In genomic region chr20:63952210-63952535, GRCh38 we compare ENCODE assay signal across 19 cellular contexts. TPM values are rescaled to one million over a fixed set of nuclear protein-coding genes. Genes with fewer than 3 reads are reported as not detected.
DNase-seq lines count a peak whose midpoint lies in the region; ATAC-seq and TF ChIP-seq lines count a peak whose summit lies in the region.
"Had no signal": no experiment of that assay in that cellular context is flagged by ENCODE, and none has a peak within 500 bp of the region (broad histone marks: within the 10 kb centered on the region; RNA-seq: fewer than 3 reads in every experiment).

No MANE protein-coding gene starts in this region.

- H3K4ac ChIP-seq in mesendoderm (ENCODE audit: low read depth, low read length) = no peak overlapping the region

- TF ChIP-seq EP300 in ovary (IDR thresholded peaks at IDR 0.05) = no peak
- TF ChIP-seq EP300 in tibial nerve (IDR thresholded peaks at IDR 0.05) = no peak

- WGBS in esophagus, 2 donors = 54 to 56% methylated on average over 15 of the region's 15 CpGs
- 59 to 78% (median 75%) methylated on average over 8 to 15 of the region's 15 CpGs for WGBS in ovary, 3 donors
- WGBS in tibial nerve, 2 donors = 69 to 81% methylated on average over 9 to 13 of the region's 15 CpGs
- WGBS in mesendoderm (ENCODE audit: extremely low coverage, insufficient coverage, low lambda C conversion rate) = no CpG with 5 or more reads among the region's 15 CpGs

- no peak overlapping the region for H4K5ac ChIP-seq in mesendoderm (ENCODE audit: low read length)

- H3K9ac ChIP-seq in mesendoderm (ENCODE audit: low read length) = no peak overlapping the region

- H3K27me3 ChIP-seq in esophagus (ENCODE audit: control insufficient read depth in 1 of 2, insufficient read depth in 2 of 2, low read length in 2 of 2) = no peaks in the 10 kb centered on the region
- no peaks in the 10 kb centered on the region for H3K27me3 ChIP-seq in ovary
- H3K27me3 ChIP-seq in tibial nerve = no peaks in the 10 kb centered on the region
- no peaks in the 10 kb centered on the region for H3K27me3 ChIP-seq in mesendoderm (ENCODE audit: insufficient read depth, low read length, poor library complexity)
- H3K27me3 ChIP-seq: SJCRH30 had no signal

- no peak overlapping the region for H3K18ac ChIP-seq in mesendoderm (ENCODE audit: low read length)

- H3K23ac ChIP-seq in mesendoderm (ENCODE audit: low read length) = no peak overlapping the region

- peaks cover 24 to 64% of the 10 kb centered on the region in 2 donors for H3K4me1 ChIP-seq in esophagus (ENCODE audit: control insufficient read depth in 2 of 2, insufficient read depth in 2 of 2, low read length in 1 of 2)
- peaks cover 40% of the 10 kb centered on the region for H3K4me1 ChIP-seq in ovary (ENCODE audit: insufficient read depth)
- peaks cover 0 to 89% (median 78%) of the 10 kb centered on the region in 4 donors for H3K4me1 ChIP-seq in tibial nerve
- H3K4me1 ChIP-seq in mesendoderm (ENCODE audit: control insufficient read depth, low read depth, low read length) = peaks cover 4% of the 10 kb centered on the region

- TF ChIP-seq POLR2A in ovary (IDR thresholded peaks at IDR 0.05) = no peak
- no peak for TF ChIP-seq POLR2A in tibial nerve (IDR thresholded peaks at IDR 0.05)
- no peak for TF ChIP-seq POLR2A in erythroblast (IDR thresholded peaks at IDR 0.05; ENCODE audit: low read length)
- no peak for TF ChIP-seq POLR2A in GM18505 (IDR thresholded peaks at IDR 0.05; ENCODE audit: borderline replicate concordance, extremely low read depth, insufficient read depth, insufficient read length)

- no peak overlapping the region for H4K8ac ChIP-seq in mesendoderm (ENCODE audit: low read depth, low read length)

- H2BK5ac ChIP-seq in mesendoderm (ENCODE audit: low read length) = no peak overlapping the region

- H3K4me2 ChIP-seq in mesendoderm (ENCODE audit: low read length) = no peak overlapping the region

- no peak overlapping the region for H2BK120ac ChIP-seq in mesendoderm (ENCODE audit: low read depth, low read length)

- no peak for TF ChIP-seq CTCF in VCaP (conservative IDR thresholded peaks at IDR 0.05)
- no peak for TF ChIP-seq CTCF in ovary (IDR thresholded peaks at IDR 0.05)
- no peak for TF ChIP-seq CTCF in tibial nerve (IDR thresholded peaks at IDR 0.05)

- H3K56ac ChIP-seq in mesendoderm (ENCODE audit: low read length) = no peak overlapping the region

- no peak overlapping the region for H2BK15ac ChIP-seq in mesendoderm (replicated peaks; ENCODE audit: low read depth)

- H3K79me1 ChIP-seq in mesendoderm (ENCODE audit: low read length) = peaks cover 34% of the 10 kb centered on the region

- peak in 1 of 5 donors; percentile 36 for DNase-seq in ovary
- no peak for DNase-seq in tibial nerve (ENCODE audit: low spot score in 2 of 2)
- no peak for DNase-seq in erythroblast (lab: John Stamatoyannopoulos, UW)
- DNase-seq in mesendoderm = no peak
- DNase-seq: activated CD4-positive, alpha-beta T cell treated with anti-CD3 and anti-CD28 coated beads for 36 hours; activated CD8-positive, alpha-beta memory T cell treated with anti-CD3 and anti-CD28 coated beads, Interleukin-2, amount 50 U/mL, for 48 hours; DND-41; foreskin melanocyte; Kasumi-1; NCI-H1436 treated with DMSO at 0.1 percent for 48 hours; NCI-H446; nucleus accumbens; SJCRH30; stimulated activated naive CD8-positive, alpha-beta T cell treated with anti-CD3 and anti-CD28 coated beads, Interleukin-15, Interleukin-2, amounts not matched to agents 100 U/mL and 50 U/mL, for 24 hours; T-helper 9 cell had no signal

- peak overlapping the region; percentile 9; the same call in 1 of the 2 replicates for H3K27ac ChIP-seq in VCaP
- peak overlapping the region; percentile 96 to 99 for H3K27ac ChIP-seq in esophagus (ENCODE audit: low read depth in 2 of 2, low read length in 1 of 2)
- peak overlapping the region; percentile 70 to 89 for H3K27ac ChIP-seq in ovary
- peak overlapping the region in 3 of 4 donors; percentile 81 to 92 (median 90) for H3K27ac ChIP-seq in tibial nerve
- H3K27ac ChIP-seq in mesendoderm (ENCODE audit: low read depth, low read length) = no peak overlapping the region
- H3K27ac ChIP-seq: C4-2B, SJCRH30 had no signal

- peaks cover 62% of the 10 kb centered on the region for H3K79me2 ChIP-seq in mesendoderm (ENCODE audit: control insufficient read depth, insufficient read depth, low read length)

- no peak for ATAC-seq in GM18505 (IDR thresholded peaks at IDR 0.05; ENCODE audit: unreplicated experiment)
- ATAC-seq: activated CD4-positive, alpha-beta T cell treated with anti-CD3 and anti-CD28 coated beads for 36 hours; stimulated activated naive CD8-positive, alpha-beta T cell treated with anti-CD3 and anti-CD28 coated beads, Interleukin-15, Interleukin-2, amounts not matched to agents 100 U/mL and 50 U/mL, for 24 hours had no signal

- H3K9me3 ChIP-seq in esophagus (ENCODE audit: control insufficient read depth in 2 of 2, insufficient read depth in 1 of 2, low read depth in 1 of 2, low read length in 1 of 2) (no peaks in the 10 kb centered on the region), ovary (no peaks in the 10 kb centered on the region), tibial nerve (no peaks in the 10 kb centered on the region)
- H3K9me3 ChIP-seq: SJCRH30 had no signal

- intact Hi-C loops in ovary (cut with DNase I) = no loop called here

- no peak overlapping the region for H2AK5ac ChIP-seq in mesendoderm (ENCODE audit: low read length)

- H3K4me3 ChIP-seq in esophagus (ENCODE audit: low read depth in 1 of 2, low read length in 2 of 2) = peak overlapping the region in 1 of 2 donors; percentile 1
- H3K4me3 ChIP-seq in ovary = no peak overlapping the region
- no peak overlapping the region for H3K4me3 ChIP-seq in tibial nerve
- H3K4me3 ChIP-seq in mesendoderm (ENCODE audit: low read length) = no peak overlapping the region
- H3K4me3 ChIP-seq: SJCRH30 had no signal

- peaks cover 0 to 5% of the 10 kb centered on the region in 2 donors for H3K36me3 ChIP-seq in esophagus (ENCODE audit: control insufficient read depth in 2 of 2, insufficient read depth in 2 of 2, low read length in 1 of 2)
- H3K36me3 ChIP-seq in ovary = no peaks in the 10 kb centered on the region
- H3K36me3 ChIP-seq in tibial nerve = no peaks in the 10 kb centered on the region
- no peaks in the 10 kb centered on the region for H3K36me3 ChIP-seq in mesendoderm (ENCODE audit: control insufficient read depth, insufficient read depth, low read length)
- H3K36me3 ChIP-seq: SJCRH30 had no signal

RNA-seq across cellular contexts. Expression of gene UCKL1, which starts 4.0 kb away (rescaled TPM):
- polyA plus RNA-seq in esophagus (10 to 100 TPM; 40.6 to 47.3 TPM), ovary (10 to 100 TPM in 1 of 2 donors, 1 to 10 TPM in 1; 6.6 to 54.4 TPM)
- total RNA-seq in ovary (10 to 100 TPM; 32.0 to 58.6 (median 47.0) TPM), tibial nerve (10 to 100 TPM; 31.2 to 96.0 (median 50.0) TPM)
- polyA plus RNA-seq in mesendoderm (2013, experiment 1 of 2) = 28.6 TPM
- polyA plus RNA-seq in mesendoderm (2013, experiment 2 of 2) = 29.4 TPM

RNA-seq across cellular contexts. Expression of gene ZNF512B, which starts 17.6 kb away (rescaled TPM):
- polyA plus RNA-seq in esophagus (10 to 100 TPM; 10.1 to 18.3 TPM), ovary (10 to 100 TPM in 1 of 2 donors, 1 to 10 TPM in 1; 2.5 to 14.0 TPM)
- total RNA-seq in ovary (10 to 100 TPM in 5 of 7 donors, 1 to 10 TPM in 2; 6.3 to 24.7 (median 22.3) TPM), tibial nerve (10 to 100 TPM in 2 of 4 donors, 1 to 10 TPM in 2; 8.3 to 18.3 (median 11.7) TPM)
- polyA plus RNA-seq in mesendoderm (2013, experiment 1 of 2) = 10.8 TPM
- polyA plus RNA-seq in mesendoderm (2013, experiment 2 of 2) = 10.9 TPM

RNA-seq across cellular contexts. Expression of gene SAMD10, which starts 27.3 kb away (rescaled TPM):
- polyA plus RNA-seq in esophagus = 10 to 100 TPM in 1 of 2 donors, 1 to 10 TPM in 1; 9.4 to 13.1 TPM
- 1 to 10 TPM in 2 of 7 donors, under 1 TPM in 5; 0.20 to 3.1 (median 0.65) TPM for total RNA-seq in ovary
- under 1 TPM; 0.27 to 0.50 TPM for polyA plus RNA-seq in ovary
- total RNA-seq in tibial nerve = 1 to 10 TPM; 1.3 to 5.1 (median 2.8) TPM
- 2.2 TPM for polyA plus RNA-seq in mesendoderm (2013, experiment 1 of 2)
- 2.1 TPM for polyA plus RNA-seq in mesendoderm (2013, experiment 2 of 2)
- total RNA-seq: SJCRH30 had no signal

RNA-seq across cellular contexts. Expression of gene PRPF6, which starts 28.8 kb away (rescaled TPM):
- polyA plus RNA-seq in esophagus (10 to 100 TPM; 24.6 to 39.0 TPM), ovary (10 to 100 TPM; 60.0 to 61.6 TPM)
- total RNA-seq in ovary (10 to 100 TPM; 46.5 to 84.9 (median 73.4) TPM), tibial nerve (10 to 100 TPM; 70.5 to 77.0 (median 73.8) TPM)
- polyA plus RNA-seq in mesendoderm (2013, experiment 1 of 2) = 45.5 TPM
- polyA plus RNA-seq in mesendoderm (2013, experiment 2 of 2) = 46.7 TPM

RNA-seq across cellular contexts. Expression of gene DNAJC5, which starts 57.2 kb away (rescaled TPM):
- polyA plus RNA-seq in esophagus (10 to 100 TPM; 42.9 to 59.4 TPM), ovary (10 to 100 TPM; 11.1 to 12.3 TPM)
- total RNA-seq in ovary (10 to 100 TPM; 12.4 to 32.8 (median 26.5) TPM), tibial nerve (10 to 100 TPM; 30.6 to 40.2 (median 32.1) TPM)
- polyA plus RNA-seq in mesendoderm (2013, experiment 1 of 2) = 17.5 TPM
- 17.4 TPM for polyA plus RNA-seq in mesendoderm (2013, experiment 2 of 2)
